Comparison of ENCODE assay signal across 10 cellular contexts in the genomic region with DNA sequence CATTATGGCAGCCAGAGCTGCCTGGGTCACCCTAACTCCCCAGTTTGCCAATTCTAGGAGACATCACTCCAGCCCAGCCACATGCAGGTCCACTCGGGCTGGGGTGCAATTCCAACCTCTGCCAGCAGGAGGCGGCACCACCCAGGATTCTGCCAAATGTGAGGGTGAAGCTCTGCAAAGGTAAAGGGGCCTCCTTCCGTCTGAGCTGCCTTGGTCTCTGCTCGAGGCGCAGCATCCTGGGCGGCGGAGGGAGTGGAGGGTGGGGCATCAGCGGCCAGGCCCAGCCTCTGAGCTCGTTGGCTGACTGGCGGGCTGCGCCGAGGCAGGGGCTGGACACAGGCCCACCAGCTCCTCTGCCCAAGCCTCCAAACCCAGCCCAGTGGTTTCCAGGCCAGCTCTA.
DNase-seq lines count a peak whose midpoint lies in the region; ATAC-seq, FAIRE-seq and TF ChIP-seq lines count a peak whose summit lies in the region.
"Had no signal": no experiment of that assay in that cellular context is flagged by ENCODE, and none has a peak within 500 bp of the region (broad histone marks: within the 10 kb centered on the region; RNA-seq: fewer than 3 reads in every experiment).

No MANE protein-coding gene starts in this region.

- POLR2A ChIA-PET in WTC11 (lab: Charles Lee), result interaction anchor here (1.0 kb wide), 1 partner anchor 8 kb away, joined by 3 read pairs; no protein-coding TSS in a partner anchor

- H3K36me3 Mint-ChIP-seq in WTC11, result no peaks in the 10 kb centered on the region

- no peaks in the 10 kb centered on the region for H3K27me3 Mint-ChIP-seq in WTC11 (ENCODE audit: low read depth)

- no peak overlapping the region for H3K4me3 Mint-ChIP-seq in WTC11

- no peak for FAIRE-seq in urothelium cell line (lab: Jason Lieb, UNC)
- FAIRE-seq: GM19239 had no signal

- no peaks in the 10 kb centered on the region for H3K4me1 Mint-ChIP-seq in WTC11

- no peak for DNase-seq in GM12864 (ENCODE audit: low read depth)
- DNase-seq in WTC11 (ENCODE audit: low spot score), result peak; percentile 67
- DNase-seq in epithelial cell of proximal tubule (ENCODE audit: low read depth), result no peak
- DNase-seq in stimulated activated CD4-positive, alpha-beta T cell treated with anti-CD3 and anti-CD28 coated beads, Interleukin-15, amount 100 ng/mL, for 24 hours, result peak; percentile 51
- DNase-seq in GM19240 (ENCODE audit: insufficient read length, low spot score), result no peak
- DNase-seq in urothelium cell line (ENCODE audit: low spot score), result no peak
- no peak for DNase-seq in NCI-H774 (lab: John Stamatoyannopoulos, UW)
- DNase-seq in NCI-H1092 (lab: John Stamatoyannopoulos, UW), result no peak
- DNase-seq: amniotic stem cell had no signal

- TF ChIP-seq CTCF in GM12864 (IDR thresholded peaks at IDR 0.05; ENCODE audit: low read depth, low read length, missing control alignments), result peak; percentile 94
- TF ChIP-seq CTCF in WTC11 (IDR thresholded peaks at IDR 0.05), result peak; percentile 95
- TF ChIP-seq CTCF in epithelial cell of proximal tubule (conservative IDR thresholded peaks at IDR 0.05; ENCODE audit: low read depth, low read length), result peak; percentile 50

- H3K27ac Mint-ChIP-seq in WTC11, result no peak overlapping the region

- no peak overlapping the region for H3K4me3 ChIP-seq in GM12864 (ENCODE audit: low read depth, low read length)
- no peak overlapping the region for H3K4me3 ChIP-seq in epithelial cell of proximal tubule (ENCODE audit: low read depth, low read length)

- ATAC-seq in WTC11, result peak; percentile 36; the same call in 1 of the 2 replicates

- CTCF ChIA-PET in WTC11 (lab: Charles Lee), result interaction anchor here (0.6 to 3.0 kb wide), 45 partner anchors 9 to 206 kb away, joined by 3 to 34 read pairs (median 5); a partner anchor contains a TSS

- no peaks in the 10 kb centered on the region for H3K9me3 Mint-ChIP-seq in WTC11

TF ChIP-seq in WTC11, 78 proteins besides CTCF, POLR2A, EP300 and RAD21:
- TF ChIP-seq, protein P1, sequence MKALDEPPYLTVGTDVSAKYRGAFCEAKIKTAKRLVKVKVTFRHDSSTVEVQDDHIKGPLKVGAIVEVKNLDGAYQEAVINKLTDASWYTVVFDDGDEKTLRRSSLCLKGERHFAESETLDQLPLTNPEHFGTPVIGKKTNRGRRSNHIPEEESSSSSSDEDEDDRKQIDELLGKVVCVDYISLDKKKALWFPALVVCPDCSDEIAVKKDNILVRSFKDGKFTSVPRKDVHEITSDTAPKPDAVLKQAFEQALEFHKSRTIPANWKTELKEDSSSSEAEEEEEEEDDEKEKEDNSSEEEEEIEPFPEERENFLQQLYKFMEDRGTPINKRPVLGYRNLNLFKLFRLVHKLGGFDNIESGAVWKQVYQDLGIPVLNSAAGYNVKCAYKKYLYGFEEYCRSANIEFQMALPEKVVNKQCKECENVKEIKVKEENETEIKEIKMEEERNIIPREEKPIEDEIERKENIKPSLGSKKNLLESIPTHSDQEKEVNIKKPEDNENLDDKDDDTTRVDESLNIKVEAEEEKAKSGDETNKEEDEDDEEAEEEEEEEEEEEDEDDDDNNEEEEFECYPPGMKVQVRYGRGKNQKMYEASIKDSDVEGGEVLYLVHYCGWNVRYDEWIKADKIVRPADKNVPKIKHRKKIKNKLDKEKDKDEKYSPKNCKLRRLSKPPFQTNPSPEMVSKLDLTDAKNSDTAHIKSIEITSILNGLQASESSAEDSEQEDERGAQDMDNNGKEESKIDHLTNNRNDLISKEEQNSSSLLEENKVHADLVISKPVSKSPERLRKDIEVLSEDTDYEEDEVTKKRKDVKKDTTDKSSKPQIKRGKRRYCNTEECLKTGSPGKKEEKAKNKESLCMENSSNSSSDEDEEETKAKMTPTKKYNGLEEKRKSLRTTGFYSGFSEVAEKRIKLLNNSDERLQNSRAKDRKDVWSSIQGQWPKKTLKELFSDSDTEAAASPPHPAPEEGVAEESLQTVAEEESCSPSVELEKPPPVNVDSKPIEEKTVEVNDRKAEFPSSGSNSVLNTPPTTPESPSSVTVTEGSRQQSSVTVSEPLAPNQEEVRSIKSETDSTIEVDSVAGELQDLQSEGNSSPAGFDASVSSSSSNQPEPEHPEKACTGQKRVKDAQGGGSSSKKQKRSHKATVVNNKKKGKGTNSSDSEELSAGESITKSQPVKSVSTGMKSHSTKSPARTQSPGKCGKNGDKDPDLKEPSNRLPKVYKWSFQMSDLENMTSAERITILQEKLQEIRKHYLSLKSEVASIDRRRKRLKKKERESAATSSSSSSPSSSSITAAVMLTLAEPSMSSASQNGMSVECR (CRISPR knock-in tag; IDR thresholded peaks at IDR 0.05; ENCODE audit: borderline replicate concordance), result no peak
- TF ChIP-seq IRF2 (CRISPR knock-in tag; IDR thresholded peaks at IDR 0.05; ENCODE audit: borderline replicate concordance, low read depth) (no peak), ELF4 (CRISPR knock-in tag; IDR thresholded peaks at IDR 0.05; ENCODE audit: low read depth) (no peak), JAZF1 (CRISPR knock-in tag; IDR thresholded peaks at IDR 0.05) (no peak), NFE2L1 (CRISPR knock-in tag; IDR thresholded peaks at IDR 0.05) (no peak), TP53 (CRISPR knock-in tag; IDR thresholded peaks at IDR 0.05) (no peak), ATF1 (CRISPR knock-in tag; IDR thresholded peaks at IDR 0.05) (no peak), CREB1 (CRISPR knock-in tag; IDR thresholded peaks at IDR 0.05) (no peak)
- TF ChIP-seq, protein P2, sequence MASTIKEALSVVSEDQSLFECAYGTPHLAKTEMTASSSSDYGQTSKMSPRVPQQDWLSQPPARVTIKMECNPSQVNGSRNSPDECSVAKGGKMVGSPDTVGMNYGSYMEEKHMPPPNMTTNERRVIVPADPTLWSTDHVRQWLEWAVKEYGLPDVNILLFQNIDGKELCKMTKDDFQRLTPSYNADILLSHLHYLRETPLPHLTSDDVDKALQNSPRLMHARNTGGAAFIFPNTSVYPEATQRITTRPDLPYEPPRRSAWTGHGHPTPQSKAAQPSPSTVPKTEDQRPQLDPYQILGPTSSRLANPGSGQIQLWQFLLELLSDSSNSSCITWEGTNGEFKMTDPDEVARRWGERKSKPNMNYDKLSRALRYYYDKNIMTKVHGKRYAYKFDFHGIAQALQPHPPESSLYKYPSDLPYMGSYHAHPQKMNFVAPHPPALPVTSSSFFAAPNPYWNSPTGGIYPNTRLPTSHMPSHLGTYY (CRISPR knock-in tag; IDR thresholded peaks at IDR 0.05), result no peak
- TF ChIP-seq, protein P3, sequence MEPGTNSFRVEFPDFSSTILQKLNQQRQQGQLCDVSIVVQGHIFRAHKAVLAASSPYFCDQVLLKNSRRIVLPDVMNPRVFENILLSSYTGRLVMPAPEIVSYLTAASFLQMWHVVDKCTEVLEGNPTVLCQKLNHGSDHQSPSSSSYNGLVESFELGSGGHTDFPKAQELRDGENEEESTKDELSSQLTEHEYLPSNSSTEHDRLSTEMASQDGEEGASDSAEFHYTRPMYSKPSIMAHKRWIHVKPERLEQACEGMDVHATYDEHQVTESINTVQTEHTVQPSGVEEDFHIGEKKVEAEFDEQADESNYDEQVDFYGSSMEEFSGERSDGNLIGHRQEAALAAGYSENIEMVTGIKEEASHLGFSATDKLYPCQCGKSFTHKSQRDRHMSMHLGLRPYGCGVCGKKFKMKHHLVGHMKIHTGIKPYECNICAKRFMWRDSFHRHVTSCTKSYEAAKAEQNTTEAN (CRISPR knock-in tag; IDR thresholded peaks at IDR 0.05), result no peak
- TF ChIP-seq, protein P4, sequence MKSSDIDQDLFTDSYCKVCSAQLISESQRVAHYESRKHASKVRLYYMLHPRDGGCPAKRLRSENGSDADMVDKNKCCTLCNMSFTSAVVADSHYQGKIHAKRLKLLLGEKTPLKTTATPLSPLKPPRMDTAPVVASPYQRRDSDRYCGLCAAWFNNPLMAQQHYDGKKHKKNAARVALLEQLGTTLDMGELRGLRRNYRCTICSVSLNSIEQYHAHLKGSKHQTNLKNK (CRISPR knock-in tag; IDR thresholded peaks at IDR 0.05), result no peak
- TF ChIP-seq, protein P5, sequence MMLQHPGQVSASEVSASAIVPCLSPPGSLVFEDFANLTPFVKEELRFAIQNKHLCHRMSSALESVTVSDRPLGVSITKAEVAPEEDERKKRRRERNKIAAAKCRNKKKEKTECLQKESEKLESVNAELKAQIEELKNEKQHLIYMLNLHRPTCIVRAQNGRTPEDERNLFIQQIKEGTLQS (CRISPR knock-in tag; conservative IDR thresholded peaks at IDR 0.05), result no peak
- TF ChIP-seq, protein P6, sequence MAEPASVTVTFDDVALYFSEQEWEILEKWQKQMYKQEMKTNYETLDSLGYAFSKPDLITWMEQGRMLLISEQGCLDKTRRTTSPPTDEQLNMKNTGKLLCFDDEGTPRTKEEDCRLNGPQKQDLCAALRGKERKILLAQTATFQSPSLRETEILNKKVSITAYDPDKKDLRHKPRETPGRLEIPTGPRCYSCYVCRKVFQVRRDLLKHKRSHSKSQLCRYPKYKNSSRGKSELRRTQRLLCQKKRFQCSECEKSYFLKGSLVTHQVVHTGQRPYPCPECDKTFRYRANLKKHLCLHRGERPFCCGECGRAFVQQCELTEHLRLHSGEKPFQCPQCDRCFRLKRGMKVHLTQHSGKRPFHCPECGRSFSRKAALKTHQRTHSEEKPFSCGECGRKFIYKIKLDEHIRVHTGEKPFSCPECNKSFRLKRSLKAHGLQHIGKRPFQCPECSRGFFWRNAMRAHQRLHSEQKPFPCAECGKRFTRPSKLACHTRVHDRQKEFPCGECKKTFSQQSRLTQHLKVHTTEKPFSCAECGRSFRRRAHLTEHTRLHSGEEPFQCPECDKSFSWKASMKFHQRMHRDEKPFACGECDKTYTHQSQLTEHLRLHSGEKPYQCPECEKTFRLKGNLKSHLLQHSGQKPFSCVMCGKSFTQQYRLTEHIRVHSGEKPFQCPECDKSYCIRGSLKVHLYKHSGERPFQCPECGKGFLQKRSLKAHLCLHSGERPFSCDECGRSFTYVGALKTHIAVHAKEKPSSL (CRISPR knock-in tag; conservative IDR thresholded peaks at IDR 0.05), result no peak
- TF ChIP-seq, protein P7, sequence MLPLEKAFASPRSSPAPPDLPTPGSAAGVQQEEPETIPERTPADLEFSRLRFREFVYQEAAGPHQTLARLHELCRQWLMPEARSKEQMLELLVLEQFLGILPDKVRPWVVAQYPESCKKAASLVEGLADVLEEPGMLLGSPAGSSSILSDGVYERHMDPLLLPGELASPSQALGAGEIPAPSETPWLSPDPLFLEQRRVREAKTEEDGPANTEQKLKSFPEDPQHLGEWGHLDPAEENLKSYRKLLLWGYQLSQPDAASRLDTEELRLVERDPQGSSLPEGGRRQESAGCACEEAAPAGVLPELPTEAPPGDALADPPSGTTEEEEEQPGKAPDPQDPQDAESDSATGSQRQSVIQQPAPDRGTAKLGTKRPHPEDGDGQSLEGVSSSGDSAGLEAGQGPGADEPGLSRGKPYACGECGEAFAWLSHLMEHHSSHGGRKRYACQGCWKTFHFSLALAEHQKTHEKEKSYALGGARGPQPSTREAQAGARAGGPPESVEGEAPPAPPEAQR (CRISPR knock-in tag; IDR thresholded peaks at IDR 0.05), result no peak
TF ChIP-seq in WTC11: peak in this region for 0.

Comparison
In these comparisons a context has a peak if more than half of its experiments do, and no peak if none do; other contexts are left out.
1. DNase-seq: peak in WTC11 (single experiment) and stimulated activated CD4-positive, alpha-beta T cell treated with anti-CD3 and anti-CD28 coated beads, Interleukin-15, amount 100 ng/mL, for 24 hours (single experiment); none in GM12864 (single experiment), epithelial cell of proximal tubule (single experiment), GM19240 (single experiment), urothelium cell line (single experiment), NCI-H774 (single experiment) and NCI-H1092 (single experiment).
2. Peak in every context shown above with its lines, with median percentiles within 50 percentile points of each other: CTCF ChIP-seq.